Comparison of ENCODE assay signal across 23 cellular contexts in the genomic region with DNA sequence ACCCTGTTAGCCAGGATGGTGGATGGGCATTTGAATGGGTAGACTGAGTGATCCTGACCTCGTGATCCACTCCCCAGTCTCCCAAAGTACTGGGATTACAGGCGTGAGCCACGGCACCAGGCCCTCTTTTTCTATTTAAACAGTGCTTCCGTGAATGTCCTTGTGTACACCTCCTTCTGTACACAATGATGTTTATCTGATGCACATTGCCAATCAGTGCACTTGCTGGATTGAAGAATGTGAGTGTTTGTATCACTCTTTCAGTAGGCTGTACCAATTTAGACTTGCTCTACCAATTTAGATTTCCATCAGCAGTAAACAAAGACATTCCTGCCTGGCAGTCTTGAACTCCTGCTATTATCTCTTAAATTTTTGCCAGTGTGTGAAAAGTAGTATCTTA.
"Had no signal": no experiment of that assay in that cellular context is flagged by ENCODE, and none has a peak within 500 bp of the region (broad histone marks: within the 10 kb centered on the region; RNA-seq: fewer than 3 reads in every experiment).

No MANE protein-coding gene starts in this region.

- H3K9me3 ChIP-seq: esophagus muscularis mucosa, heart left ventricle, lower lobe of right lung, right atrium auricular region, spleen, tibial nerve had no signal

- FAIRE-seq: bronchial epithelial cell, colon, kidney, TTC549 had no signal

- H3K4me3 ChIP-seq: esophagus muscularis mucosa, heart left ventricle, lower lobe of right lung, right atrium auricular region, spleen, tibial nerve had no signal

- H3K4me1 ChIP-seq: esophagus muscularis mucosa, foreskin keratinocyte, lower lobe of right lung, right atrium auricular region, tibial nerve had no signal

- H3K27ac ChIP-seq: esophagus muscularis mucosa, foreskin keratinocyte, heart left ventricle, lower lobe of right lung, right atrium auricular region, spleen, tibial nerve had no signal

- H3K27me3 ChIP-seq: esophagus muscularis mucosa, foreskin keratinocyte, heart left ventricle, right atrium auricular region, spleen, tibial nerve had no signal

- DNase-seq: activated CD4-positive, alpha-beta T cell treated with anti-CD3 and anti-CD28 coated beads for 1 hour; activated CD4-positive, alpha-beta T cell treated with anti-CD3 and anti-CD28 coated beads, Interleukin-2, amount 10 ng/mL, durations not matched to agents 7 days and 5 days; activated CD8-positive, alpha-beta T cell treated with anti-CD3 and anti-CD28 coated beads for 36 hours; activated naive CD4-positive, alpha-beta T cell; activated T-cell treated with anti-CD3 and anti-CD28 coated beads, Interleukin-2, amount 50 U/mL, for 4 hours; dermis blood vessel endothelial cell; effector CD4-positive, alpha-beta T cell; foreskin keratinocyte; heart left ventricle; hypothalamus; immature natural killer cell; kidney; lower lobe of right lung; mesendoderm; spleen; stimulated activated naive CD4-positive, alpha-beta T cell treated with Interleukin-2 at 50 U/mL for 16 hours had no signal

- ATAC-seq: activated CD8-positive, alpha-beta T cell treated with anti-CD3 and anti-CD28 coated beads for 36 hours; activated T-cell treated with anti-CD3 and anti-CD28 coated beads, Interleukin-2, amount 50 U/mL, for 4 hours; foreskin keratinocyte; heart left ventricle; lower lobe of right lung; natural killer cell treated with Interleukin-12 subunit alpha and Interleukin-12 subunit beta and Interleukin-15 and Interleukin-18, amount 100 ng/mL, for 72 hours had no signal
